28 cellular contexts compared by ENCODE assay signal in genomic region chr4:120821986-120822385, GRCh38.
"Had no signal": no experiment of that assay in that cellular context is flagged by ENCODE, and none has a peak within 500 bp of the region (broad histone marks: within the 10 kb centered on the region; RNA-seq: fewer than 3 reads in every experiment).

No MANE protein-coding gene starts in this region.

- H3K9me3 ChIP-seq: left ventricle myocardium inferior, right lobe of liver, thyroid gland, upper lobe of left lung, vagina had no signal

- H3K27ac ChIP-seq: foreskin keratinocyte, left ventricle myocardium inferior, parathyroid adenoma, right lobe of liver, thyroid gland, upper lobe of left lung, vagina, WERI-Rb-1 had no signal

- H3K4me3 Mint-ChIP-seq: activated CD4-positive, alpha-beta T cell treated with anti-CD3 and anti-CD28 coated beads, Interleukin-2, amount 10 ng/mL, durations not matched to agents 7 days and 5 days; activated CD8-positive, alpha-beta T cell treated with anti-CD3 and anti-CD28 coated beads for 36 hours; activated naive CD4-positive, alpha-beta T cell treated with anti-CD3 and anti-CD28 coated beads, Interleukin-2, amount 50 U/mL, for 24 hours; activated naive CD8-positive, alpha-beta T cell treated with anti-CD3 and anti-CD28 coated beads, Interleukin-2, amount 50 U/mL, for 24 hours; effector memory CD8-positive, alpha-beta T cell; mesothelial cell of epicardium; naive thymus-derived CD4-positive, alpha-beta T cell; neural crest cell; stimulated activated naive CD8-positive, alpha-beta T cell treated with anti-CD3 and anti-CD28 coated beads, Interleukin-15, Interleukin-2, amounts not matched to agents 100 ng/mL and 50 ng/mL, for 24 hours; T-helper 17 cell had no signal

- H3K27ac Mint-ChIP-seq: activated CD4-positive, alpha-beta T cell treated with anti-CD3 and anti-CD28 coated beads, Interleukin-2, amount 10 ng/mL, durations not matched to agents 7 days and 5 days; activated CD8-positive, alpha-beta T cell treated with anti-CD3 and anti-CD28 coated beads for 36 hours; activated naive CD4-positive, alpha-beta T cell treated with anti-CD3 and anti-CD28 coated beads, Interleukin-2, amount 50 U/mL, for 24 hours; activated naive CD8-positive, alpha-beta T cell treated with anti-CD3 and anti-CD28 coated beads, Interleukin-2, amount 50 U/mL, for 24 hours; activated T-helper 2 cell treated with anti-CD3 and anti-CD28 coated beads, Interferon-gamma antibody, Interleukin-2, Interleukin-4, amounts not matched to agents 10 μg/mL and 5 μg/mL and 100 μg/mL, durations not matched to agents 14 hours and 24 hours and 36 hours; effector memory CD8-positive, alpha-beta T cell; mesothelial cell of epicardium; naive thymus-derived CD4-positive, alpha-beta T cell; stimulated activated naive CD8-positive, alpha-beta T cell treated with anti-CD3 and anti-CD28 coated beads, Interleukin-15, Interleukin-2, amounts not matched to agents 100 ng/mL and 50 ng/mL, for 24 hours; T-helper 17 cell had no signal

- H3K9ac ChIP-seq: parathyroid adenoma had no signal

- H3K79me2 ChIP-seq: parathyroid adenoma had no signal

- H3K4me3 ChIP-seq: left ventricle myocardium inferior, right lobe of liver, thyroid gland, upper lobe of left lung, vagina had no signal

- H3K27me3 Mint-ChIP-seq: activated naive CD4-positive, alpha-beta T cell treated with anti-CD3 and anti-CD28 coated beads, Interleukin-2, amount 50 U/mL, for 24 hours; effector memory CD8-positive, alpha-beta T cell; T-helper 17 cell had no signal

- ATAC-seq: activated CD8-positive, alpha-beta T cell treated with anti-CD3 and anti-CD28 coated beads for 36 hours; activated naive CD8-positive, alpha-beta T cell treated with anti-CD3 and anti-CD28 coated beads, Interleukin-2, amount 50 U/mL, for 24 hours; effector memory CD8-positive, alpha-beta T cell; esophagus mucosa; foreskin keratinocyte; naive thymus-derived CD4-positive, alpha-beta T cell; right lobe of liver; SK-N-SH treated with all-trans-retinoic acid at 6 μM for 48 hours; T-helper 17 cell had no signal

- H3K9me3 Mint-ChIP-seq: activated CD4-positive, alpha-beta T cell treated with anti-CD3 and anti-CD28 coated beads, Interleukin-2, amount 10 ng/mL, durations not matched to agents 7 days and 5 days; activated CD8-positive, alpha-beta T cell treated with anti-CD3 and anti-CD28 coated beads for 36 hours; activated naive CD4-positive, alpha-beta T cell treated with anti-CD3 and anti-CD28 coated beads, Interleukin-2, amount 50 U/mL, for 24 hours; activated naive CD8-positive, alpha-beta T cell treated with anti-CD3 and anti-CD28 coated beads, Interleukin-2, amount 50 U/mL, for 24 hours; activated T-helper 2 cell treated with anti-CD3 and anti-CD28 coated beads, Interferon-gamma antibody, Interleukin-2, Interleukin-4, amounts not matched to agents 10 μg/mL and 5 μg/mL and 100 μg/mL, durations not matched to agents 14 hours and 24 hours and 36 hours; effector memory CD8-positive, alpha-beta T cell; mesothelial cell of epicardium; naive thymus-derived CD4-positive, alpha-beta T cell; neural crest cell; stimulated activated naive CD8-positive, alpha-beta T cell treated with anti-CD3 and anti-CD28 coated beads, Interleukin-15, Interleukin-2, amounts not matched to agents 100 ng/mL and 50 ng/mL, for 24 hours had no signal

- H3K36me3 Mint-ChIP-seq: activated naive CD4-positive, alpha-beta T cell treated with anti-CD3 and anti-CD28 coated beads, Interleukin-2, amount 50 U/mL, for 24 hours; naive thymus-derived CD4-positive, alpha-beta T cell had no signal

- H3K36me3 ChIP-seq: right lobe of liver, thyroid gland, upper lobe of left lung, vagina, WERI-Rb-1 had no signal

- H3K4me1 ChIP-seq: foreskin keratinocyte, parathyroid adenoma, right lobe of liver, upper lobe of left lung, vagina had no signal

- H3K27me3 ChIP-seq: foreskin keratinocyte, right lobe of liver, thyroid gland, upper lobe of left lung, vagina had no signal

- DNase-seq: activated CD4-positive, alpha-beta T cell treated with anti-CD3 and anti-CD28 coated beads, Interleukin-2, amount 10 ng/mL, durations not matched to agents 7 days and 5 days; activated CD4-positive, CD25-positive, alpha-beta regulatory T cell treated with anti-CD3 and anti-CD28 coated beads, Interleukin-2, amount 50 U/mL, for 72 hours; activated CD8-positive, alpha-beta T cell treated with anti-CD3 and anti-CD28 coated beads for 36 hours; activated naive CD8-positive, alpha-beta T cell treated with anti-CD3 and anti-CD28 coated beads, Interleukin-2, amount 50 U/mL, for 24 hours; activated T-cell treated with anti-CD3 and anti-CD28 coated beads, Interleukin-2, amount 50 U/mL, for 48 hours; cortex of kidney; effector memory CD8-positive, alpha-beta T cell; foreskin keratinocyte; islet precursor cell; left ventricle myocardium inferior; naive thymus-derived CD4-positive, alpha-beta T cell; occipital lobe; right lobe of liver; stimulated activated CD4-positive, alpha-beta T cell treated with anti-CD3 and anti-CD28 coated beads, Interleukin-2, amount 100 ng/mL, for 48 hours; T-helper 17 cell; T1000; upper lobe of left lung; WERI-Rb-1 had no signal
